ENCODE assay signal across 25 cellular contexts in genomic region chr2:68218343-68218901, GRCh38. TPM values are rescaled to one million over a fixed set of nuclear protein-coding genes. Genes with fewer than 3 reads are reported as not detected.
DNase-seq lines count a peak whose midpoint lies in the region; ATAC-seq and TF ChIP-seq lines count a peak whose summit lies in the region.
"Had no signal": no experiment of that assay in that cellular context is flagged by ENCODE, and none has a peak within 500 bp of the region (broad histone marks: within the 10 kb centered on the region; RNA-seq: fewer than 3 reads in every experiment).

No MANE protein-coding gene starts in this region.

- peaks cover 35% of the 10 kb centered on the region for H3K36me3 Mint-ChIP-seq in activated CD4-positive, alpha-beta T cell treated with anti-CD3 and anti-CD28 coated beads for 36 hours (ENCODE audit: low read depth)
- H3K36me3 Mint-ChIP-seq in activated CD4-positive, alpha-beta T cell treated with anti-CD3 and anti-CD28 coated beads, Interleukin-2, amount 10 ng/mL, durations not matched to agents 24 days and 14 days (ENCODE audit: low read depth): peaks cover 20% of the 10 kb centered on the region
- peaks cover 13% of the 10 kb centered on the region for H3K36me3 Mint-ChIP-seq in effector memory CD8-positive, alpha-beta T cell (ENCODE audit: insufficient read depth)

- H3K4me3 ChIP-seq in Karpas-422 (ENCODE audit: low read length) (no peak overlapping the region), psoas muscle (peak overlapping the region; percentile 17)
- H3K4me3 ChIP-seq: testis had no signal

- H3K4me2 ChIP-seq in Karpas-422 (ENCODE audit: low read depth, low read length, poor library complexity, severe bottlenecking): peak overlapping the region; percentile 63

- H3K4me1 Mint-ChIP-seq in activated CD4-positive, alpha-beta T cell treated with anti-CD3 and anti-CD28 coated beads for 36 hours: peaks cover 81% of the 10 kb centered on the region
- H3K4me1 Mint-ChIP-seq in activated CD4-positive, alpha-beta T cell treated with anti-CD3 and anti-CD28 coated beads, Interleukin-2, amount 10 ng/mL, durations not matched to agents 24 days and 14 days: peaks cover 38% of the 10 kb centered on the region
- H3K4me1 Mint-ChIP-seq in effector memory CD8-positive, alpha-beta T cell (ENCODE audit: low read depth in 2 of 2): peaks cover 52 to 78% of the 10 kb centered on the region in 2 donors

- no peaks in the 10 kb centered on the region for H3K9me3 Mint-ChIP-seq in activated CD4-positive, alpha-beta T cell treated with anti-CD3 and anti-CD28 coated beads for 36 hours (ENCODE audit: low read depth)
- H3K9me3 Mint-ChIP-seq in activated CD4-positive, alpha-beta T cell treated with anti-CD3 and anti-CD28 coated beads, Interleukin-2, amount 10 ng/mL, durations not matched to agents 24 days and 14 days: no peaks in the 10 kb centered on the region
- no peaks in the 10 kb centered on the region for H3K9me3 Mint-ChIP-seq in effector memory CD8-positive, alpha-beta T cell

- peaks cover 100% of the 10 kb centered on the region for H3K79me2 ChIP-seq in Karpas-422 (ENCODE audit: low read length)

- 31 to 60% (median 31%) methylated on average over 1 of the region's 1 CpG for WGBS in psoas muscle, 3 donors

- H3K4me3 Mint-ChIP-seq in activated CD4-positive, alpha-beta T cell treated with anti-CD3 and anti-CD28 coated beads for 36 hours: no peak overlapping the region
- H3K4me3 Mint-ChIP-seq in activated CD4-positive, alpha-beta T cell treated with anti-CD3 and anti-CD28 coated beads, Interleukin-2, amount 10 ng/mL, durations not matched to agents 24 days and 14 days: no peak overlapping the region
- H3K4me3 Mint-ChIP-seq in effector memory CD8-positive, alpha-beta T cell: peak overlapping the region; percentile 33 to 55

- no peaks in the 10 kb centered on the region for H3K9me2 ChIP-seq in Karpas-422 (replicated peaks; ENCODE audit: insufficient read depth, low read length)

- H3K27ac ChIP-seq in Karpas-422 (ENCODE audit: low read length) (peak overlapping the region; percentile 66), psoas muscle (peak overlapping the region; percentile 30)
- H3K27ac ChIP-seq: 22Rv1, C4-2B, RWPE1, testis, WERI-Rb-1 had no signal

- no peaks in the 10 kb centered on the region for H3K9me3 ChIP-seq in Karpas-422 (ENCODE audit: low read length)
- H3K9me3 ChIP-seq in psoas muscle: no peaks in the 10 kb centered on the region
- H3K9me3 ChIP-seq: testis had no signal

- H3K27me3 ChIP-seq in Karpas-422 (ENCODE audit: low read length) (no peaks in the 10 kb centered on the region), psoas muscle (ENCODE audit: insufficient read depth in 3 of 3, low read length in 2 of 3) (no peaks in the 10 kb centered on the region)
- H3K27me3 ChIP-seq: testis had no signal

- intact Hi-C loops in activated CD4-positive, alpha-beta T cell treated with anti-CD3 and anti-CD28 coated beads for 36 hours (cut with DNase I, micrococcal nuclease): loop anchor here in 1 of 2 experiments (2.0 kb wide), 1 partner anchor 18 kb away; no protein-coding TSS in a partner anchor
- intact Hi-C loops in activated CD4-positive, alpha-beta T cell treated with anti-CD3 and anti-CD28 coated beads, Interleukin-2, amount 10 ng/mL, durations not matched to agents 24 days and 14 days (cut with micrococcal nuclease): no loop called here
- intact Hi-C loops in psoas muscle (cut with DNase I): no loop called here

- H3K27me3 Mint-ChIP-seq in activated CD4-positive, alpha-beta T cell treated with anti-CD3 and anti-CD28 coated beads for 36 hours: no peaks in the 10 kb centered on the region
- H3K27me3 Mint-ChIP-seq in activated CD4-positive, alpha-beta T cell treated with anti-CD3 and anti-CD28 coated beads, Interleukin-2, amount 10 ng/mL, durations not matched to agents 24 days and 14 days: no peaks in the 10 kb centered on the region
- H3K27me3 Mint-ChIP-seq in effector memory CD8-positive, alpha-beta T cell: no peaks in the 10 kb centered on the region

- peaks cover 94% of the 10 kb centered on the region for H3K4me1 ChIP-seq in Karpas-422 (ENCODE audit: low read length)
- peaks cover 72% of the 10 kb centered on the region for H3K4me1 ChIP-seq in psoas muscle
- H3K4me1 ChIP-seq: testis had no signal

- CTCF ChIA-PET in activated CD4-positive, alpha-beta T cell treated with anti-CD3 and anti-CD28 coated beads for 36 hours (lab: Charles Lee): interaction anchor here (1.1 to 2.4 kb wide), 9 partner anchors 11 to 97 kb away, joined by 3 to 12 read pairs (median 4); no protein-coding TSS in a partner anchor

- peak overlapping the region; percentile 4 for H3K27ac Mint-ChIP-seq in activated CD4-positive, alpha-beta T cell treated with anti-CD3 and anti-CD28 coated beads for 36 hours
- H3K27ac Mint-ChIP-seq in activated CD4-positive, alpha-beta T cell treated with anti-CD3 and anti-CD28 coated beads, Interleukin-2, amount 10 ng/mL, durations not matched to agents 24 days and 14 days: no peak overlapping the region
- peak overlapping the region; percentile 4 to 9 for H3K27ac Mint-ChIP-seq in effector memory CD8-positive, alpha-beta T cell

- TF ChIP-seq CTCF in psoas muscle (IDR thresholded peaks at IDR 0.05): no peak
- TF ChIP-seq CTCF in omental fat pad (IDR thresholded peaks at IDR 0.05): no peak

- no peak overlapping the region for H3K9ac ChIP-seq in Karpas-422 (ENCODE audit: low read length)

- POLR2A ChIA-PET in activated CD4-positive, alpha-beta T cell treated with anti-CD3 and anti-CD28 coated beads for 36 hours (lab: Charles Lee): no interaction called here

- no peak for DNase-seq in activated CD4-positive, alpha-beta T cell treated with anti-CD3 and anti-CD28 coated beads for 36 hours
- DNase-seq in activated CD4-positive, alpha-beta T cell treated with anti-CD3 and anti-CD28 coated beads, Interleukin-2, amount 10 ng/mL, durations not matched to agents 24 days and 14 days: no peak
- DNase-seq in Karpas-422: no peak
- no peak for DNase-seq in effector memory CD8-positive, alpha-beta T cell
- no peak for DNase-seq in psoas muscle
- DNase-seq in SIG-M5 (lab: John Stamatoyannopoulos, UW): no peak
- no peak for DNase-seq in omental fat pad (ENCODE audit: low spot score)
- DNase-seq: activated CD8-positive, alpha-beta memory T cell treated with anti-CD3 and anti-CD28 coated beads for 24 hours; activated effector memory CD4-positive, alpha-beta T cell treated with Interleukin-2 at 50 U/mL for 16 hours; amygdala; DMS79 treated with DMSO at 0.1 percent for 48 hours; effector CD8-positive, alpha-beta T cell; hippocampal formation; Kasumi-1; NCI-H1417; NCI-H82; occipital lobe; stimulated activated CD4-positive, alpha-beta T cell treated with anti-CD3 and anti-CD28 coated beads, Interleukin-1b, Interleukin-23, amount 100 ng/mL, for 48 hours; testis; WERI-Rb-1 had no signal

- H2AFZ ChIP-seq in Karpas-422 (ENCODE audit: low read length): no peak overlapping the region

- H3K36me3 ChIP-seq in Karpas-422 (ENCODE audit: insufficient read depth, low read length) (peaks cover 12% of the 10 kb centered on the region; the same call in 1 of the 2 replicates), psoas muscle (ENCODE audit: insufficient read depth in 1 of 2, low read depth in 1 of 2) (no peaks in the 10 kb centered on the region)

- H4K20me1 ChIP-seq in Karpas-422 (ENCODE audit: insufficient read depth, low read depth, low read length): peaks cover 35% of the 10 kb centered on the region

- ATAC-seq in activated CD4-positive, alpha-beta T cell treated with anti-CD3 and anti-CD28 coated beads for 36 hours: no peak
- no peak for ATAC-seq in effector memory CD8-positive, alpha-beta T cell (replicated peaks)
- ATAC-seq in psoas muscle: no peak
- ATAC-seq in GM19035 (IDR thresholded peaks at IDR 0.05; ENCODE audit: unreplicated experiment): no peak
- no peak for ATAC-seq in omental fat pad (ENCODE audit: low FRiP score)
- ATAC-seq: sciatic nerve had no signal

RNA-seq across cellular contexts. Expression of gene PPP3R1, which starts 33.9 kb away (rescaled TPM):
- total RNA-seq in activated CD4-positive, alpha-beta T cell treated with anti-CD3 and anti-CD28 coated beads for 36 hours: 10 to 100 TPM; 75.1 to 82.4 TPM
- 83.5 and 83.8 TPM in 2 replicates for total RNA-seq in activated CD4-positive, alpha-beta T cell treated with anti-CD3 and anti-CD28 coated beads, Interleukin-2, amount 10 ng/mL, durations not matched to agents 24 days and 14 days
- 24.1 and 55.9 TPM in 2 replicates for total RNA-seq in Karpas-422 (2014; rRNA removed; shearing (Covaris generic); ENCODE audit: low replicate concordance)
- total RNA-seq in psoas muscle (10 to 100 TPM; 45.7 to 69.4 (median 52.5) TPM), omental fat pad (10 to 100 TPM; 34.0 to 44.9 (median 39.9) TPM)
- polyA plus RNA-seq in psoas muscle: 10 to 100 TPM; 19.2 to 45.6 (median 26.0) TPM

Comparison
In these comparisons a context has a peak if more than half of its experiments do, and no peak if none do; other contexts are left out.
1. H3K4me3 Mint-ChIP-seq: peak in effector memory CD8-positive, alpha-beta T cell (2 of 2); none in activated CD4-positive, alpha-beta T cell treated with anti-CD3 and anti-CD28 coated beads for 36 hours (single experiment) and activated CD4-positive, alpha-beta T cell treated with anti-CD3 and anti-CD28 coated beads, Interleukin-2, amount 10 ng/mL, durations not matched to agents 24 days and 14 days (single experiment).